9 cellular contexts compared by ENCODE assay signal in genomic region chr10:120938822-120939221, GRCh38.
"Had no signal": no experiment of that assay in that cellular context is flagged by ENCODE, and none has a peak within 500 bp of the region (broad histone marks: within the 10 kb centered on the region; RNA-seq: fewer than 3 reads in every experiment).

No MANE protein-coding gene starts in this region.

- H3K27ac ChIP-seq: KMS-11 had no signal

- H2AFZ ChIP-seq: GM23338 had no signal

- ATAC-seq: GM23338, HCT116 had no signal

- H3K4me3 Mint-ChIP-seq: GM23338, HFFc6 had no signal

- H3K9ac ChIP-seq: KMS-11 had no signal

- H3K4me2 ChIP-seq: GM23338, KMS-11 had no signal

- H3K36me3 ChIP-seq: HAP-1 had no signal

- H3K4me3 ChIP-seq: GM23338, HAP-1 had no signal

- H3K9me3 ChIP-seq: HAP-1 had no signal

- FAIRE-seq: HTR-8/SVneo had no signal

- DNase-seq: H7, HFFc6, KBM-7 had no signal

- H3K36me3 Mint-ChIP-seq: IgD-negative memory B cell had no signal

- H3K9me3 Mint-ChIP-seq: HFFc6, IgD-negative memory B cell had no signal

- H3K27ac Mint-ChIP-seq: GM23338, HFFc6, IgD-negative memory B cell had no signal
